ENCODE assay signal across 24 cellular contexts in genomic region chr11:116065519-116065918, GRCh38.
"Had no signal": no experiment of that assay in that cellular context is flagged by ENCODE, and none has a peak within 500 bp of the region (broad histone marks: within the 10 kb centered on the region; RNA-seq: fewer than 3 reads in every experiment).

No MANE protein-coding gene starts in this region.

- H3K27ac Mint-ChIP-seq: activated CD4-positive, alpha-beta memory T cell treated with anti-CD3 and anti-CD28 coated beads for 36 hours; activated CD4-positive, alpha-beta T cell treated with anti-CD3 and anti-CD28 coated beads, Interleukin-2, amount 10 ng/mL, durations not matched to agents 7 days and 5 days; activated naive CD8-positive, alpha-beta T cell had no signal

- ATAC-seq: activated T-cell treated with anti-CD3 and anti-CD28 coated beads, Interleukin-2, amount 50 U/mL, for 4 hours had no signal

- H3K4me3 ChIP-seq: cardiac muscle cell, MG63, PC-9, SK-N-MC had no signal

- H3K27me3 Mint-ChIP-seq: activated CD4-positive, alpha-beta T cell treated with anti-CD3 and anti-CD28 coated beads, Interleukin-2, amount 10 ng/mL, durations not matched to agents 7 days and 5 days had no signal

- H3K4me1 Mint-ChIP-seq: activated CD4-positive, alpha-beta T cell treated with anti-CD3 and anti-CD28 coated beads, Interleukin-2, amount 10 ng/mL, durations not matched to agents 7 days and 5 days had no signal

- H3K27ac ChIP-seq: brain microvascular endothelial cell, cardiac muscle cell, PC-9, SK-N-MC, VCaP had no signal

- H3K36me3 Mint-ChIP-seq: activated CD4-positive, alpha-beta memory T cell treated with anti-CD3 and anti-CD28 coated beads for 36 hours; activated naive CD8-positive, alpha-beta T cell had no signal

- H3K4me2 ChIP-seq: PC-9 had no signal

- H3K36me3 ChIP-seq: brain microvascular endothelial cell, cardiac muscle cell, MG63 had no signal

- H3K27me3 ChIP-seq: brain microvascular endothelial cell, MG63 had no signal

- H3K4me3 Mint-ChIP-seq: activated CD4-positive, alpha-beta memory T cell treated with anti-CD3 and anti-CD28 coated beads for 36 hours; activated CD4-positive, alpha-beta T cell treated with anti-CD3 and anti-CD28 coated beads, Interleukin-2, amount 10 ng/mL, durations not matched to agents 7 days and 5 days; activated naive CD8-positive, alpha-beta T cell; activated T-cell treated with anti-CD3 and anti-CD28 coated beads, Interleukin-2, amount 50 U/mL, for 4 hours had no signal

- H3K9me3 Mint-ChIP-seq: activated CD4-positive, alpha-beta memory T cell treated with anti-CD3 and anti-CD28 coated beads for 36 hours; activated CD4-positive, alpha-beta T cell treated with anti-CD3 and anti-CD28 coated beads, Interleukin-2, amount 10 ng/mL, durations not matched to agents 7 days and 5 days; activated T-cell treated with anti-CD3 and anti-CD28 coated beads, Interleukin-2, amount 50 U/mL, for 4 hours had no signal

- DNase-seq: activated CD4-positive, alpha-beta memory T cell treated with anti-CD3 and anti-CD28 coated beads for 36 hours; activated CD4-positive, alpha-beta T cell treated with anti-CD3 and anti-CD28 coated beads, Interleukin-2, amount 10 ng/mL, durations not matched to agents 7 days and 5 days; activated CD4-positive, CD25-positive, alpha-beta regulatory T cell; activated CD8-positive, alpha-beta memory T cell treated with anti-CD3 and anti-CD28 coated beads for 24 hours; activated effector memory CD4-positive, alpha-beta T cell treated with anti-CD3 and anti-CD28 coated beads, Interleukin-2, amount 50 U/mL, for 16 hours; activated naive CD4-positive, alpha-beta T cell treated with Interleukin-2 at 50 U/mL for 16 hours; activated T-cell treated with anti-CD3 and anti-CD28 coated beads, Interleukin-2, amount 50 U/mL, for 4 hours; brain microvascular endothelial cell; MG63; NCI-H1105; NCI-H1436; NCI-H1694 treated with DMSO at 0.1 percent for 48 hours; NCI-H2029 treated with DMSO at 0.1 percent for 48 hours; NCI-H345; NCI-H510A; NCI-H526 treated with DMSO at 0.1 percent for 48 hours; NCI-H82; PC-9; SHP77 treated with DMSO at 0.1 percent for 48 hours; T-helper 1 cell had no signal

- H3K9me3 ChIP-seq: MG63 had no signal
